In genomic region chr13:77928909-77929308, GRCh38 we compare ENCODE assay signal across 1 cellular context.
A peak's percentile ranks its signal among the peaks of the same experiment; 100 is the strongest.
TF ChIP-seq lines count a peak whose summit lies in the region.

No MANE protein-coding gene starts in this region.

TF ChIP-seq in GM12878, 131 proteins besides CTCF, POLR2A, EP300 and RAD21 (continued from another document and continues in another):
- TF ChIP-seq ZBTB40 (IDR thresholded peaks at IDR 0.05; ENCODE audit: borderline replicate concordance) (no peak), KLF5 (IDR thresholded peaks at IDR 0.05; ENCODE audit: partially characterized antibody) (no peak), PKNOX1 (IDR thresholded peaks at IDR 0.05) (peak; percentile 92), NR2F1 (conservative IDR thresholded peaks at IDR 0.05) (peak; percentile 98), IRF3 (IDR thresholded peaks at IDR 0.05) (no peak), ZNF687 (IDR thresholded peaks at IDR 0.05) (no peak), E4F1 (IDR thresholded peaks at IDR 0.05; ENCODE audit: borderline replicate concordance, partially characterized antibody) (no peak), JUNB (IDR thresholded peaks at IDR 0.05) (peak; percentile 85), BCL11A (IDR thresholded peaks at IDR 0.05; ENCODE audit: low read depth, low read length) (0 out of 2 replicates have a peak, but pooled peaks have one; percentile 59), SMAD1 (IDR thresholded peaks at IDR 0.05; ENCODE audit: low read depth, partially characterized antibody) (no peak), MTA2 (IDR thresholded peaks at IDR 0.05; ENCODE audit: low read depth) (peak; percentile 80; the same call in 1 of the 2 replicates), DPF2 (IDR thresholded peaks at IDR 0.05) (peak; percentile 78), CREM (IDR thresholded peaks at IDR 0.05; ENCODE audit: low read depth) (peak; percentile 78), SMARCA5 (IDR thresholded peaks at IDR 0.05) (no peak), MXI1 (IDR thresholded peaks at IDR 0.05; ENCODE audit: low read depth, low read length) (no peak), MTA3 (IDR thresholded peaks at IDR 0.05; ENCODE audit: borderline replicate concordance, low read length) (no peak), ATF7 (IDR thresholded peaks at IDR 0.05; ENCODE audit: low read depth) (peak; percentile 64), ATF2 (IDR thresholded peaks at IDR 0.05; ENCODE audit: low read length) (peak; percentile 75), TCF7 (IDR thresholded peaks at IDR 0.05; ENCODE audit: borderline replicate concordance) (0 out of 2 replicates have a peak, but pooled peaks have one; percentile 24), MEF2B (IDR thresholded peaks at IDR 0.05; ENCODE audit: partially characterized antibody, poor library complexity, severe bottlenecking) (peak; percentile 35), BACH1 (IDR thresholded peaks at IDR 0.05; ENCODE audit: borderline replicate concordance) (no peak), GABPA (IDR thresholded peaks at IDR 0.05; ENCODE audit: low read depth) (0 out of 2 replicates have a peak, but pooled peaks have one; percentile 29), IRF4 (IDR thresholded peaks at IDR 0.05; ENCODE audit: low read depth, low read length) (0 out of 2 replicates have a peak, but pooled peaks have one; percentile 56), PBX3 (IDR thresholded peaks at IDR 0.05; ENCODE audit: insufficient replicate concordance, low read depth, low read length) (peak; percentile 70), TAF1 (IDR thresholded peaks at IDR 0.05; ENCODE audit: borderline replicate concordance, low read depth, low read length) (no peak), RUNX3 (IDR thresholded peaks at IDR 0.05; ENCODE audit: low read length) (0 out of 2 replicates have a peak, but pooled peaks have one; percentile 6), FOXM1 (IDR thresholded peaks at IDR 0.05; ENCODE audit: low read depth, low read length) (peak; percentile 75; the same call in 1 of the 2 replicates), SKIL (IDR thresholded peaks at IDR 0.05; ENCODE audit: low read depth, poor library complexity, severe bottlenecking) (peak; percentile 22), ZBTB11 (CRISPR knock-in tag; IDR thresholded peaks at IDR 0.05) (no peak), ETV6 (conservative IDR thresholded peaks at IDR 0.05 in 1 of 2, IDR thresholded peaks at IDR 0.05 in 1 of 2; ENCODE audit: borderline replicate concordance in 1 of 2, low read depth in 1 of 2) (peak in 1 of 2 experiments; percentile 79; a peak in 1 of 4 replicates)
